Comparison of ENCODE assay signal across 1 cellular context in the genomic region with DNA sequence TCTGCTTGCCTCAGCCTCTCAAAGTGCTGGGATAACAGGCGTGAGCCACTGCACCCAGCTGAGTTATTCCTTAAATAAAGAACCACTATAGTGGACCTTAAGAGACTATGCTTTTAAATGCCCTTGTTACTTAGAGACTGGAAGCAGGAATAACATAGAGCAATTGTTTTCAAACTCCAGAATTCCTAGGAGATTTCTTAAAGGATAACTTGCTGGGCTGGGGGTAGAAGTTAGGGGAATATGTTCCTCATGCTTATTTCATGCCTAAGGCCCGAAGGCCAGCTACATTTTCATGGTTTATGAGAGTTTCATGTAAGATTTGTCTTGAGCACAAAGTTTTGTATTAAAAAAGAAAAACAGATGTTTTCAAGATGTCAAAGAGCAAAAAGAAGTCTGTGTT.
TF ChIP-seq lines count a peak whose summit lies in the region.

No MANE protein-coding gene starts in this region.

TF ChIP-seq in GM23338, 12 proteins besides CTCF, POLR2A, EP300 and RAD21 (continued from another document):
- TF ChIP-seq, protein P1, sequence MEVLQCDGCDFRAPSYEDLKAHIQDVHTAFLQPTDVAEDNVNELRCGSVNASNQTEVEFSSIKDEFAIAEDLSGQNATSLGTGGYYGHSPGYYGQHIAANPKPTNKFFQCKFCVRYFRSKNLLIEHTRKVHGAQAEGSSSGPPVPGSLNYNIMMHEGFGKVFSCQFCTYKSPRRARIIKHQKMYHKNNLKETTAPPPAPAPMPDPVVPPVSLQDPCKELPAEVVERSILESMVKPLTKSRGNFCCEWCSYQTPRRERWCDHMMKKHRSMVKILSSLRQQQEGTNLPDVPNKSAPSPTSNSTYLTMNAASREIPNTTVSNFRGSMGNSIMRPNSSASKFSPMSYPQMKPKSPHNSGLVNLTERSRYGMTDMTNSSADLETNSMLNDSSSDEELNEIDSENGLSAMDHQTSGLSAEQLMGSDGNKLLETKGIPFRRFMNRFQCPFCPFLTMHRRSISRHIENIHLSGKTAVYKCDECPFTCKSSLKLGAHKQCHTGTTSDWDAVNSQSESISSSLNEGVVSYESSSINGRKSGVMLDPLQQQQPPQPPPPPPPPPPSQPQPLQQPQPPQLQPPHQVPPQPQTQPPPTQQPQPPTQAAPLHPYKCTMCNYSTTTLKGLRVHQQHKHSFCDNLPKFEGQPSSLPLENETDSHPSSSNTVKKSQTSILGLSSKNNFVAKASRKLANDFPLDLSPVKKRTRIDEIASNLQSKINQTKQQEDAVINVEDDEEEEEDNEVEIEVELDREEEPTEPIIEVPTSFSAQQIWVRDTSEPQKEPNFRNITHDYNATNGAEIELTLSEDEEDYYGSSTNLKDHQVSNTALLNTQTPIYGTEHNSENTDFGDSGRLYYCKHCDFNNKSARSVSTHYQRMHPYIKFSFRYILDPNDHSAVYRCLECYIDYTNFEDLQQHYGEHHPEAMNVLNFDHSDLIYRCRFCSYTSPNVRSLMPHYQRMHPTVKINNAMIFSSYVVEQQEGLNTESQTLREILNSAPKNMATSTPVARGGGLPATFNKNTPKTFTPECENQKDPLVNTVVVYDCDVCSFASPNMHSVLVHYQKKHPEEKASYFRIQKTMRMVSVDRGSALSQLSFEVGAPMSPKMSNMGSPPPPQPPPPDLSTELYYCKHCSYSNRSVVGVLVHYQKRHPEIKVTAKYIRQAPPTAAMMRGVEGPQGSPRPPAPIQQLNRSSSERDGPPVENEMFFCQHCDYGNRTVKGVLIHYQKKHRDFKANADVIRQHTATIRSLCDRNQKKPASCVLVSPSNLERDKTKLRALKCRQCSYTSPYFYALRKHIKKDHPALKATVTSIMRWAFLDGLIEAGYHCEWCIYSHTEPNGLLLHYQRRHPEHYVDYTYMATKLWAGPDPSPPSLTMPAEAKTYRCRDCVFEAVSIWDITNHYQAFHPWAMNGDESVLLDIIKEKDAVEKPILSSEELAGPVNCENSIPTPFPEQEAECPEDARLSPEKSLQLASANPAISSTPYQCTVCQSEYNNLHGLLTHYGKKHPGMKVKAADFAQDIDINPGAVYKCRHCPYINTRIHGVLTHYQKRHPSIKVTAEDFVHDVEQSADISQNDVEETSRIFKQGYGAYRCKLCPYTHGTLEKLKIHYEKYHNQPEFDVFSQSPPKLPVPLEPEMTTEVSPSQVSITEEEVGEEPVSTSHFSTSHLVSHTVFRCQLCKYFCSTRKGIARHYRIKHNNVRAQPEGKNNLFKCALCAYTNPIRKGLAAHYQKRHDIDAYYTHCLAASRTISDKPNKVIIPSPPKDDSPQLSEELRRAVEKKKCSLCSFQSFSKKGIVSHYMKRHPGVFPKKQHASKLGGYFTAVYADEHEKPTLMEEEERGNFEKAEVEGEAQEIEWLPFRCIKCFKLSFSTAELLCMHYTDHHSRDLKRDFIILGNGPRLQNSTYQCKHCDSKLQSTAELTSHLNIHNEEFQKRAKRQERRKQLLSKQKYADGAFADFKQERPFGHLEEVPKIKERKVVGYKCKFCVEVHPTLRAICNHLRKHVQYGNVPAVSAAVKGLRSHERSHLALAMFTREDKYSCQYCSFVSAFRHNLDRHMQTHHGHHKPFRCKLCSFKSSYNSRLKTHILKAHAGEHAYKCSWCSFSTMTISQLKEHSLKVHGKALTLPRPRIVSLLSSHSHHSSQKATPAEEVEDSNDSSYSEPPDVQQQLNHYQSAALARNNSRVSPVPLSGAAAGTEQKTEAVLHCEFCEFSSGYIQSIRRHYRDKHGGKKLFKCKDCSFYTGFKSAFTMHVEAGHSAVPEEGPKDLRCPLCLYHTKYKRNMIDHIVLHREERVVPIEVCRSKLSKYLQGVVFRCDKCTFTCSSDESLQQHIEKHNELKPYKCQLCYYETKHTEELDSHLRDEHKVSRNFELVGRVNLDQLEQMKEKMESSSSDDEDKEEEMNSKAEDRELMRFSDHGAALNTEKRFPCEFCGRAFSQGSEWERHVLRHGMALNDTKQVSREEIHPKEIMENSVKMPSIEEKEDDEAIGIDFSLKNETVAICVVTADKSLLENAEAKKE (CRISPR knock-in tag; IDR thresholded peaks at IDR 0.05): no peak
- TF ChIP-seq POLR2AphosphoS5 (IDR thresholded peaks at IDR 0.05; ENCODE audit: low read depth): no peak
- no peak for TF ChIP-seq EZH2phosphoT487 (IDR thresholded peaks at IDR 0.05; ENCODE audit: unreplicated experiment)
- TF ChIP-seq, protein P2, sequence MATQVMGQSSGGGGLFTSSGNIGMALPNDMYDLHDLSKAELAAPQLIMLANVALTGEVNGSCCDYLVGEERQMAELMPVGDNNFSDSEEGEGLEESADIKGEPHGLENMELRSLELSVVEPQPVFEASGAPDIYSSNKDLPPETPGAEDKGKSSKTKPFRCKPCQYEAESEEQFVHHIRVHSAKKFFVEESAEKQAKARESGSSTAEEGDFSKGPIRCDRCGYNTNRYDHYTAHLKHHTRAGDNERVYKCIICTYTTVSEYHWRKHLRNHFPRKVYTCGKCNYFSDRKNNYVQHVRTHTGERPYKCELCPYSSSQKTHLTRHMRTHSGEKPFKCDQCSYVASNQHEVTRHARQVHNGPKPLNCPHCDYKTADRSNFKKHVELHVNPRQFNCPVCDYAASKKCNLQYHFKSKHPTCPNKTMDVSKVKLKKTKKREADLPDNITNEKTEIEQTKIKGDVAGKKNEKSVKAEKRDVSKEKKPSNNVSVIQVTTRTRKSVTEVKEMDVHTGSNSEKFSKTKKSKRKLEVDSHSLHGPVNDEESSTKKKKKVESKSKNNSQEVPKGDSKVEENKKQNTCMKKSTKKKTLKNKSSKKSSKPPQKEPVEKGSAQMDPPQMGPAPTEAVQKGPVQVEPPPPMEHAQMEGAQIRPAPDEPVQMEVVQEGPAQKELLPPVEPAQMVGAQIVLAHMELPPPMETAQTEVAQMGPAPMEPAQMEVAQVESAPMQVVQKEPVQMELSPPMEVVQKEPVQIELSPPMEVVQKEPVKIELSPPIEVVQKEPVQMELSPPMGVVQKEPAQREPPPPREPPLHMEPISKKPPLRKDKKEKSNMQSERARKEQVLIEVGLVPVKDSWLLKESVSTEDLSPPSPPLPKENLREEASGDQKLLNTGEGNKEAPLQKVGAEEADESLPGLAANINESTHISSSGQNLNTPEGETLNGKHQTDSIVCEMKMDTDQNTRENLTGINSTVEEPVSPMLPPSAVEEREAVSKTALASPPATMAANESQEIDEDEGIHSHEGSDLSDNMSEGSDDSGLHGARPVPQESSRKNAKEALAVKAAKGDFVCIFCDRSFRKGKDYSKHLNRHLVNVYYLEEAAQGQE (IDR thresholded peaks at IDR 0.05; ENCODE audit: unreplicated experiment): no peak
